In the genomic region with DNA sequence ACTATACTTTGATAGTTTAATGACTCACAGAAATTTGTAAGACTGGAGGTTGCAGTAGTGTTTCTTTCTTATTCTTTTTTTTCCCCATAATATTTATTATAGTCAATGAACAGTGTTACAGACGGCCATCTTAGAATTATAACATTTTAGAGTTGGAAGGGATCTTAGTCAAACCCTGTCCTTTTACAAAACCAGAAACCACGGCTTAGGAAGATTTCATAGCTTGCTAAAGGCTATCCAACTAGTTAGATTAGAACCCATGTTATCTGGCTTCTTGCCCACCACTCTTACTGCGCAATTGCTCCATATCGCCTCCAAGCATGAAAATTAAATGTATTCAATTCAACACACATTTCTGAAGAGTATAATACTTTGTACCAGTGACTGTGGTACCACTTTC, we compare ENCODE assay signal across 7 cellular contexts. TPM values are rescaled to one million over a fixed set of nuclear protein-coding genes. Genes with fewer than 3 reads are reported as not detected.
DNase-seq lines count a peak whose midpoint lies in the region; ATAC-seq and TF ChIP-seq lines count a peak whose summit lies in the region.

No MANE protein-coding gene starts in this region.

- H3K36me3 Mint-ChIP-seq in H9 (ENCODE audit: insufficient read depth in 1 of 3, low read depth in 3 of 3), result peaks cover 4 to 10% (median 7%) of the 10 kb centered on the region in 3 experiments; a peak in 6 of 7 replicates
- no peaks in the 10 kb centered on the region for H3K36me3 Mint-ChIP-seq in naive B cell

- H2AFZ ChIP-seq in H9 (ENCODE audit: low read length), result no peak overlapping the region

- H3K4me2 ChIP-seq in H9 (ENCODE audit: insufficient read depth, insufficient read length, low read length), result peak overlapping the region; percentile 43

- no peak overlapping the region for H3K18ac ChIP-seq in H9 (ENCODE audit: insufficient read length, low read depth, low read length)

- TF ChIP-seq CTCF in H9 (conservative IDR thresholded peaks at IDR 0.05), result no peak

- no CpG with 5 or more reads among the region's 4 CpGs for WGBS in H9 (ENCODE audit: extremely low coverage, insufficient read length, low lambda C conversion rate)

- no peak overlapping the region for H4K5ac ChIP-seq in H9 (ENCODE audit: insufficient read length, low read depth, low read length)

- ATAC-seq in naive B cell (ENCODE audit: low read depth in 2 of 2) (no peak), HG03095 (IDR thresholded peaks at IDR 0.05; ENCODE audit: unreplicated experiment) (no peak), HG03135 (IDR thresholded peaks at IDR 0.05; ENCODE audit: unreplicated experiment) (no peak)

- no peak overlapping the region for H3K27ac ChIP-seq in H9 (ENCODE audit: insufficient read length, low read depth, low read length)

- no peaks in the 10 kb centered on the region for H4K20me1 ChIP-seq in H9 (ENCODE audit: control insufficient read depth, insufficient read depth, insufficient read length)

- H3K27ac Mint-ChIP-seq in H9 (peak overlapping the region; percentile 93 to 98 (median 94); a peak in 4 of 7 replicates), naive B cell (peak overlapping the region; percentile 81 to 97 (median 88))

- no peak overlapping the region for H2BK12ac ChIP-seq in H9 (ENCODE audit: insufficient read length, low read depth, low read length)

- H3K4me3 Mint-ChIP-seq in H9 (peak overlapping the region; percentile 82 to 94), naive B cell (peak overlapping the region; percentile 86 to 97 (median 93))

- no peak overlapping the region for H3K14ac ChIP-seq in H9 (ENCODE audit: insufficient read depth, low read length)

- H3K9ac ChIP-seq in H9 (ENCODE audit: extremely low read depth, insufficient read length, low read length), result peak overlapping the region; percentile 61

- H4K91ac ChIP-seq in H9 (ENCODE audit: insufficient read length, low read depth, low read length), result no peak overlapping the region

- H3K4me1 ChIP-seq in H9 (ENCODE audit: insufficient read depth, low read length), result no peaks in the 10 kb centered on the region

- no peaks in the 10 kb centered on the region for H3K27me3 ChIP-seq in H9 (ENCODE audit: insufficient read depth, low read length)

- H3K9me3 ChIP-seq in H9 (ENCODE audit: control insufficient read depth, low read depth, low read length), result peaks cover 9% of the 10 kb centered on the region

- H3K79me1 ChIP-seq in H9 (ENCODE audit: insufficient read depth, low read depth, low read length, poor library complexity, severe bottlenecking), result no peaks in the 10 kb centered on the region

- H3K4me1 Mint-ChIP-seq in H9, result peaks cover 12 to 23% of the 10 kb centered on the region in 2 experiments
- H3K4me1 Mint-ChIP-seq in naive B cell, result peaks cover 6 to 21% (median 10%) of the 10 kb centered on the region in 3 donors

- no peak for DNase-seq in H9
- peak; percentile 9 for DNase-seq in NCI-H526 treated with DMSO at 0.1 percent for 48 hours (lab: John Stamatoyannopoulos, UW)
- peak; percentile 9 to 28 for DNase-seq in dermis microvascular lymphatic vessel endothelial cell (ENCODE audit: low read depth in 2 of 2)
- DNase-seq in naive B cell, result no peak
- DNase-seq in 8988T, result no peak

- no peak overlapping the region for H3K23ac ChIP-seq in H9 (ENCODE audit: insufficient read length, low read depth, low read length)

- no peaks in the 10 kb centered on the region; the same call in 1 of the 2 replicates for H3K79me2 ChIP-seq in H9 (ENCODE audit: insufficient read depth, low read length)

- no peak overlapping the region for H2BK120ac ChIP-seq in H9 (ENCODE audit: low read depth, low read length, poor library complexity, severe bottlenecking)

- H2BK20ac ChIP-seq in H9 (ENCODE audit: low read depth, low read length, poor library complexity, severe bottlenecking), result no peak overlapping the region

- H3K27me3 Mint-ChIP-seq in H9 (ENCODE audit: low read depth), result no peaks in the 10 kb centered on the region
- no peaks in the 10 kb centered on the region for H3K27me3 Mint-ChIP-seq in naive B cell

- no peak overlapping the region for H3K56ac ChIP-seq in H9 (ENCODE audit: insufficient read length, low read depth, low read length)

- no peak overlapping the region for H3T11ph ChIP-seq in H9 (ENCODE audit: low read length)

- no peak overlapping the region for H2BK15ac ChIP-seq in H9 (ENCODE audit: low read depth, low read length)

- H2BK5ac ChIP-seq in H9 (ENCODE audit: insufficient read length, low read length), result no peak overlapping the region

- no peak overlapping the region for H2AK5ac ChIP-seq in H9 (ENCODE audit: insufficient read length, low read length)

- no peak overlapping the region for H3K4ac ChIP-seq in H9 (ENCODE audit: low read depth, low read length)

- H3K23me2 ChIP-seq in H9 (ENCODE audit: insufficient read length, low read depth, low read length, poor library complexity, severe bottlenecking), result no peaks in the 10 kb centered on the region

- H4K8ac ChIP-seq in H9 (replicated peaks; ENCODE audit: insufficient read length, low read depth, low read length), result no peak overlapping the region

- H3K9me3 Mint-ChIP-seq in H9 (peaks cover 13 to 63% of the 10 kb centered on the region in 2 experiments; a peak in 3 of 5 replicates), naive B cell (peaks cover 0 to 4% (median 0%) of the 10 kb centered on the region in 7 donors)

RNA-seq across cellular contexts. Expression of gene XIAP, which starts 1.1 kb away (rescaled TPM):
- 35.2 and 40.5 TPM in 2 replicates for total RNA-seq in H9 (2021)
- 36.0 and 37.2 TPM in 2 replicates for total RNA-seq in dermis microvascular lymphatic vessel endothelial cell
- 10 to 100 TPM in 2 of 6 donors, 1 to 10 TPM in 4; 2.5 to 15.8 (median 9.4) TPM for polyA plus RNA-seq in naive B cell (ENCODE audit: low read depth in 6 of 6)

Comparison
In these comparisons a context has a peak if more than half of its experiments do, and no peak if none do; other contexts are left out.
1. DNase-seq: peak in NCI-H526 treated with DMSO at 0.1 percent for 48 hours (single experiment) and dermis microvascular lymphatic vessel endothelial cell (2 of 2); none in H9 (single experiment), naive B cell (single experiment) and 8988T (single experiment).